8 cellular contexts compared by ENCODE assay signal in genomic region chr6:136822379-136823127, GRCh38. TPM values are rescaled to one million over a fixed set of nuclear protein-coding genes. Genes with fewer than 3 reads are reported as not detected.
DNase-seq lines count a peak whose midpoint lies in the region; ATAC-seq lines count a peak whose summit lies in the region.

TSS of gene PEX7 (plus strand) at chr6:136822592. CDS start at chr6:136822666, 74 bp downstream.

- DNase-seq in NK-92 treated with Interleukin-12 subunit alpha and Interleukin-12 subunit beta, amount 100 ng/mL, for 24 hours (lab: John Stamatoyannopoulos, UW) = peak; percentile 80
- no peak for DNase-seq in NK-92 (lab: John Stamatoyannopoulos, UW; ENCODE audit: unreplicated experiment)
- DNase-seq in NCI-H187 treated with DMSO at 0.1 percent for 48 hours (lab: John Stamatoyannopoulos, UW) = peak; percentile 40
- peak; percentile 75 for DNase-seq in T-helper 9 cell
- peak; percentile 96 for DNase-seq in astrocyte of the hippocampus (ENCODE audit: low read depth, low spot score)
- peak; percentile 85 to 87 for DNase-seq in hippocampal formation (lab: John Stamatoyannopoulos, UW)
- peak; percentile 83 for DNase-seq in renal cortical epithelial cell (ENCODE audit: low read depth)

- peak; percentile 93 for ATAC-seq in HG02973 (IDR thresholded peaks at IDR 0.05; ENCODE audit: unreplicated experiment)

RNA-seq across cellular contexts. Expression of gene PEX7, which starts in this region (rescaled TPM):
- 12.3 and 15.2 TPM in 2 replicates for total RNA-seq in renal cortical epithelial cell
